8 cellular contexts compared by ENCODE assay signal in genomic region chr1:206612129-206612876, GRCh38. TPM values are rescaled to one million over a fixed set of nuclear protein-coding genes. Genes with fewer than 3 reads are reported as not detected.
DNase-seq lines count a peak whose midpoint lies in the region; ATAC-seq and TF ChIP-seq lines count a peak whose summit lies in the region.

A gene with protein sequence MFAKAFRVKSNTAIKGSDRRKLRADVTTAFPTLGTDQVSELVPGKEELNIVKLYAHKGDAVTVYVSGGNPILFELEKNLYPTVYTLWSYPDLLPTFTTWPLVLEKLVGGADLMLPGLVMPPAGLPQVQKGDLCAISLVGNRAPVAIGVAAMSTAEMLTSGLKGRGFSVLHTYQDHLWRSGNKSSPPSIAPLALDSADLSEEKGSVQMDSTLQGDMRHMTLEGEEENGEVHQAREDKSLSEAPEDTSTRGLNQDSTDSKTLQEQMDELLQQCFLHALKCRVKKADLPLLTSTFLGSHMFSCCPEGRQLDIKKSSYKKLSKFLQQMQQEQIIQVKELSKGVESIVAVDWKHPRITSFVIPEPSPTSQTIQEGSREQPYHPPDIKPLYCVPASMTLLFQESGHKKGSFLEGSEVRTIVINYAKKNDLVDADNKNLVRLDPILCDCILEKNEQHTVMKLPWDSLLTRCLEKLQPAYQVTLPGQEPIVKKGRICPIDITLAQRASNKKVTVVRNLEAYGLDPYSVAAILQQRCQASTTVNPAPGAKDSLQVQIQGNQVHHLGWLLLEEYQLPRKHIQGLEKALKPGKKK (minus strand): TSS chr1:206612465. CDS start chr1:206612342, 123 bp downstream.

- H3K27ac ChIP-seq in spleen: peak within 1 kb of the TSS; percentile 62 to 88 (median 81)

- peak; percentile 89 for ATAC-seq in GM19023 (IDR thresholded peaks at IDR 0.05; ENCODE audit: unreplicated experiment)
- peak; percentile 93 for ATAC-seq in HG03196 (IDR thresholded peaks at IDR 0.05; ENCODE audit: unreplicated experiment)
- peak; percentile 98 for ATAC-seq in activated B cell treated with CpG ODN at 0.5 μM for 24 hours (ENCODE audit: low read depth)

- peaks cover 7 to 43% (median 14%) of the 10 kb centered on the region in 6 donors for H3K4me1 ChIP-seq in spleen

- H3K4me1 Mint-ChIP-seq in activated B cell treated with CpG ODN at 0.5 μM for 24 hours: peaks cover 30% of the 10 kb centered on the region

- 7 to 12% (median 9%) methylated on average over 29 to 48 of the region's 48 CpGs for WGBS in spleen, 5 donors

- peak; percentile 56 for DNase-seq in AG09309 (ENCODE audit: low read depth)
- peak; percentile 89 for DNase-seq in NCI-H345 treated with DMSO at 0.1 percent for 48 hours (lab: John Stamatoyannopoulos, UW; ENCODE audit: unreplicated experiment)
- DNase-seq in activated B cell treated with CpG ODN at 0.5 μM for 24 hours: peak; percentile 95
- peak; percentile 94 to 96 for DNase-seq in cardiac fibroblast (ENCODE audit: low read depth in 2 of 2)
- peak; percentile 94 for DNase-seq in inferior parietal cortex (ENCODE audit: extremely low spot score)
- DNase-seq in spleen: peak; percentile 99

- POLR2A ChIA-PET in activated B cell treated with CpG ODN at 0.5 μM for 24 hours (lab: Charles Lee): interaction anchor here (0.6 to 3.5 kb wide), 19 partner anchors 9 to 438 kb away, joined by 3 to 15 read pairs (median 5); partner anchors contain the start of genes DYRK3 and IKBKE

- no peaks in the 10 kb centered on the region for H3K27me3 Mint-ChIP-seq in activated B cell treated with CpG ODN at 0.5 μM for 24 hours

- CTCF ChIA-PET in activated B cell treated with CpG ODN at 0.5 μM for 24 hours (lab: Charles Lee): interaction anchor here (0.5 to 4.6 kb wide), 13 partner anchors 16 to 321 kb away, joined by 3 to 23 read pairs (median 5); partner anchors contain the start of genes DYRK3 and IKBKE

- peak within 1 kb of the TSS; percentile 96 for H3K4me3 Mint-ChIP-seq in activated B cell treated with CpG ODN at 0.5 μM for 24 hours

- no peaks in the 10 kb centered on the region for H3K9me3 Mint-ChIP-seq in activated B cell treated with CpG ODN at 0.5 μM for 24 hours

- peak within 1 kb of the TSS; percentile 67 for H3K4me3 ChIP-seq in AG09309 (ENCODE audit: control insufficient read depth, low read depth, low read length)
- peak within 1 kb of the TSS; percentile 70 to 87 for H3K4me3 ChIP-seq in cardiac fibroblast (replicated peaks in 1 of 2; ENCODE audit: low read depth in 2 of 2, low read length in 2 of 2)
- peak within 1 kb of the TSS; percentile 58 to 88 (median 68) for H3K4me3 ChIP-seq in spleen

- no peaks in the 10 kb centered on the region for H3K27me3 ChIP-seq in spleen (replicated peaks in 1 of 7)

- TF ChIP-seq POLR2A in spleen (IDR thresholded peaks at IDR 0.05): peak in 2 of 3 donors; percentile 47 to 87

- peak within 1 kb of the TSS; percentile 97 for H3K27ac Mint-ChIP-seq in activated B cell treated with CpG ODN at 0.5 μM for 24 hours

- intact Hi-C loops in activated B cell treated with CpG ODN at 0.5 μM for 24 hours (cut with micrococcal nuclease): loop anchor here (1.0 to 5.0 kb wide), 7 partner anchors 23 to 440 kb away; partner anchors contain the start of genes DYRK3, PFKFB2 and YOD1
- intact Hi-C loops in spleen (cut with DNase I; ENCODE audit: low total_unique reads): no loop called here

- TF ChIP-seq CTCF in AG09309 (IDR thresholded peaks at IDR 0.05; ENCODE audit: control insufficient read depth, insufficient read depth, low read depth, low read length, missing control alignments) (peak; percentile 83), activated B cell treated with CpG ODN at 0.5 μM for 24 hours (IDR thresholded peaks at IDR 0.05) (peak; percentile 72), cardiac fibroblast (IDR thresholded peaks at IDR 0.05; ENCODE audit: low read depth, low read length) (peak; percentile 78), spleen (IDR thresholded peaks at IDR 0.05 in 8 of 11, conservative IDR thresholded peaks at IDR 0.05 in 3 of 11) (peak; percentile 97 to 100 (median 100))

- H3K9me3 ChIP-seq in spleen: no peaks in the 10 kb centered on the region

- peaks cover 33% of the 10 kb centered on the region for H3K36me3 Mint-ChIP-seq in activated B cell treated with CpG ODN at 0.5 μM for 24 hours (ENCODE audit: low read depth)

- H3K36me3 ChIP-seq in spleen: peaks cover 0 to 38% (median 21%) of the 10 kb centered on the region in 6 donors

RNA-seq across cellular contexts. Expression of the gene that starts here (rescaled TPM):
- total RNA-seq in activated B cell treated with CpG ODN at 0.5 μM for 24 hours (61.2 and 65.4 TPM in 2 replicates), spleen (10 to 100 TPM; 38.7 to 48.6 (median 43.0) TPM)
- 10 to 100 TPM; 41.8 to 51.6 (median 50.0) TPM for polyA plus RNA-seq in spleen

Comparison
In these comparisons a context has a peak if more than half of its experiments do, and no peak if none do; other contexts are left out.
1. Peak in every context shown above with its lines: DNase-seq, ATAC-seq, H3K4me3 ChIP-seq and H3K27ac ChIP-seq.